ENCODE assay signal across 21 cellular contexts in genomic region chr14:99159341-99160340, GRCh38.
DNase-seq lines count a peak whose midpoint lies in the region; ATAC-seq, FAIRE-seq and TF ChIP-seq lines count a peak whose summit lies in the region.
"Had no signal": no experiment of that assay in that cellular context is flagged by ENCODE, and none has a peak within 500 bp of the region (broad histone marks: within the 10 kb centered on the region; RNA-seq: fewer than 3 reads in every experiment).

No MANE protein-coding gene starts in this region.

- H3K27me3 ChIP-seq in neuronal stem cell (ENCODE audit: control insufficient read depth in 3 of 3, insufficient read depth in 3 of 3, low read depth in 1 of 3, low read length in 3 of 3) = no peaks in the 10 kb centered on the region
- H3K27me3 ChIP-seq: BE2C had no signal

- H3K4ac ChIP-seq in neuronal stem cell (ENCODE audit: low read length) = no peak overlapping the region

- no peak overlapping the region for H2AK5ac ChIP-seq in neuronal stem cell (ENCODE audit: low read depth, low read length)

- no peaks in the 10 kb centered on the region for H3K27me3 Mint-ChIP-seq in activated CD4-positive, alpha-beta memory T cell treated with anti-CD3 and anti-CD28 coated beads, Interleukin-2, amount 10 ng/mL, durations not matched to agents 7 days and 5 days
- H3K27me3 Mint-ChIP-seq in activated CD4-positive, alpha-beta memory T cell treated with anti-CD3 and anti-CD28 coated beads for 36 hours = no peaks in the 10 kb centered on the region
- no peaks in the 10 kb centered on the region for H3K27me3 Mint-ChIP-seq in stimulated activated naive CD8-positive, alpha-beta T cell treated with anti-CD3 and anti-CD28 coated beads, Interleukin-15, amount 100 ng/mL, for 72 hours
- H3K27me3 Mint-ChIP-seq: CD4-positive, alpha-beta T cell had no signal

- no peak overlapping the region for H3K27ac ChIP-seq in neuronal stem cell (replicated peaks; ENCODE audit: low read length)
- H3K27ac ChIP-seq: 22Rv1 had no signal

- no peak overlapping the region for H2BK12ac ChIP-seq in neuronal stem cell (ENCODE audit: low read length)

- H3K4me3 ChIP-seq in neuronal stem cell (ENCODE audit: low read length in 2 of 2) = no peak overlapping the region

- no peak overlapping the region for H4K8ac ChIP-seq in neuronal stem cell (ENCODE audit: low read depth, low read length)

- peak overlapping the region; percentile 83 for H3K14ac ChIP-seq in neuronal stem cell (ENCODE audit: low read length)

- H3K36me3 ChIP-seq in neuronal stem cell (replicated peaks in 1 of 2; ENCODE audit: control insufficient read depth in 2 of 2, insufficient read depth in 2 of 2, low read length in 2 of 2) = no peaks in the 10 kb centered on the region
- H3K36me3 ChIP-seq: BE2C had no signal

- no peak overlapping the region for H3K27ac Mint-ChIP-seq in activated CD4-positive, alpha-beta memory T cell treated with anti-CD3 and anti-CD28 coated beads, Interleukin-2, amount 10 ng/mL, durations not matched to agents 7 days and 5 days
- no peak overlapping the region for H3K27ac Mint-ChIP-seq in activated CD4-positive, alpha-beta memory T cell treated with anti-CD3 and anti-CD28 coated beads for 36 hours
- H3K27ac Mint-ChIP-seq in stimulated activated naive CD8-positive, alpha-beta T cell treated with anti-CD3 and anti-CD28 coated beads, Interleukin-15, amount 100 ng/mL, for 72 hours = peak overlapping the region; percentile 45 to 81
- H3K27ac Mint-ChIP-seq: CD4-positive, alpha-beta T cell had no signal

- peak overlapping the region; percentile 67 for H3K18ac ChIP-seq in neuronal stem cell (ENCODE audit: low read length)

- peak; percentile 13 for DNase-seq in activated CD4-positive, alpha-beta memory T cell treated with anti-CD3 and anti-CD28 coated beads, Interleukin-2, amount 10 ng/mL, durations not matched to agents 7 days and 5 days
- no peak for DNase-seq in activated CD4-positive, alpha-beta memory T cell treated with anti-CD3 and anti-CD28 coated beads for 36 hours
- DNase-seq in stimulated activated naive CD8-positive, alpha-beta T cell treated with anti-CD3 and anti-CD28 coated beads, Interleukin-15, amount 100 ng/mL, for 72 hours = no peak
- DNase-seq in stimulated activated naive CD8-positive, alpha-beta T cell treated with anti-CD3 and anti-CD28 coated beads, Interleukin-15, Interleukin-2, amounts not matched to agents 100 U/mL and 50 U/mL, for 24 hours = no peak
- no peak for DNase-seq in neuronal stem cell (ENCODE audit: low spot score)
- DNase-seq in dedifferentiated amniotic fluid mesenchymal stem cell (ENCODE audit: extremely low spot score) = no peak
- DNase-seq in H54 (ENCODE audit: insufficient read length, low spot score) = no peak
- DNase-seq in activated CD4-positive, alpha-beta T cell treated with anti-CD3 and anti-CD28 coated beads, Interleukin-2, amount 50 U/mL, for 1 hour = no peak
- DNase-seq: BE2C; CD4-positive, alpha-beta T cell; EL; KG1; NCI-H1048; NCI-H1436 treated with DMSO at 0.1 percent for 48 hours; NCI-H2029 treated with DMSO at 0.1 percent for 48 hours; NCI-H2171 treated with DMSO at 0.1 percent for 48 hours; NCI-H748 treated with DMSO at 0.1 percent for 48 hours; RPMI8226 had no signal

- peaks cover 7% of the 10 kb centered on the region for H3K4me1 Mint-ChIP-seq in activated CD4-positive, alpha-beta memory T cell treated with anti-CD3 and anti-CD28 coated beads, Interleukin-2, amount 10 ng/mL, durations not matched to agents 7 days and 5 days
- H3K4me1 Mint-ChIP-seq in activated CD4-positive, alpha-beta memory T cell treated with anti-CD3 and anti-CD28 coated beads for 36 hours (ENCODE audit: low read depth) = peaks cover 4% of the 10 kb centered on the region
- H3K4me1 Mint-ChIP-seq in stimulated activated naive CD8-positive, alpha-beta T cell treated with anti-CD3 and anti-CD28 coated beads, Interleukin-15, amount 100 ng/mL, for 72 hours = peaks cover 24% of the 10 kb centered on the region

- peaks cover 0 to 1% of the 10 kb centered on the region in 2 donors for H3K9me3 ChIP-seq in neuronal stem cell (replicated peaks in 1 of 2; ENCODE audit: control insufficient read depth in 2 of 2, insufficient read depth in 1 of 2, low read depth in 1 of 2, low read length in 2 of 2)
- H3K9me3 ChIP-seq: BE2C had no signal

- H2BK120ac ChIP-seq in neuronal stem cell (ENCODE audit: low read depth, low read length) = no peak overlapping the region

- H3K23ac ChIP-seq in neuronal stem cell (ENCODE audit: low read depth, low read length, poor library complexity) = peak overlapping the region; percentile 57

- ATAC-seq in stimulated activated naive CD8-positive, alpha-beta T cell treated with anti-CD3 and anti-CD28 coated beads, Interleukin-15, amount 100 ng/mL, for 72 hours = no peak
- no peak for ATAC-seq in stimulated activated naive CD8-positive, alpha-beta T cell treated with anti-CD3 and anti-CD28 coated beads, Interleukin-15, Interleukin-2, amounts not matched to agents 100 U/mL and 50 U/mL, for 24 hours
- ATAC-seq: HCT116, HepG2 had no signal

- intact Hi-C loops in activated CD4-positive, alpha-beta memory T cell treated with anti-CD3 and anti-CD28 coated beads for 36 hours (cut with micrococcal nuclease) = no loop called here

- H4K91ac ChIP-seq in neuronal stem cell (ENCODE audit: low read depth, low read length, poor library complexity) = no peak overlapping the region

- POLR2A ChIA-PET in activated CD4-positive, alpha-beta memory T cell treated with anti-CD3 and anti-CD28 coated beads, Interleukin-2, amount 10 ng/mL, durations not matched to agents 7 days and 5 days (lab: Charles Lee) = interaction anchor here (0.6 kb wide), 1 partner anchor 288 kb away, joined by 3 read pairs; no protein-coding TSS in a partner anchor
- POLR2A ChIA-PET in activated CD4-positive, alpha-beta memory T cell treated with anti-CD3 and anti-CD28 coated beads for 36 hours (lab: Charles Lee) = no interaction called here

- H3K36me3 Mint-ChIP-seq in activated CD4-positive, alpha-beta memory T cell treated with anti-CD3 and anti-CD28 coated beads, Interleukin-2, amount 10 ng/mL, durations not matched to agents 7 days and 5 days (ENCODE audit: low read depth) = peaks cover 3% of the 10 kb centered on the region
- H3K36me3 Mint-ChIP-seq in activated CD4-positive, alpha-beta memory T cell treated with anti-CD3 and anti-CD28 coated beads for 36 hours = peaks cover 7% of the 10 kb centered on the region

- no peak for TF ChIP-seq POLR2A in H54 (IDR thresholded peaks at IDR 0.05; ENCODE audit: low read depth, low read length)

- H3K4me3 Mint-ChIP-seq in activated CD4-positive, alpha-beta memory T cell treated with anti-CD3 and anti-CD28 coated beads, Interleukin-2, amount 10 ng/mL, durations not matched to agents 7 days and 5 days = no peak overlapping the region
- H3K4me3 Mint-ChIP-seq in activated CD4-positive, alpha-beta memory T cell treated with anti-CD3 and anti-CD28 coated beads for 36 hours = no peak overlapping the region
- H3K4me3 Mint-ChIP-seq in stimulated activated naive CD8-positive, alpha-beta T cell treated with anti-CD3 and anti-CD28 coated beads, Interleukin-15, amount 100 ng/mL, for 72 hours = no peak overlapping the region
- H3K4me3 Mint-ChIP-seq: CD4-positive, alpha-beta T cell had no signal

- WGBS in neuronal stem cell (ENCODE audit: extremely low coverage in 2 of 2, insufficient read length in 2 of 2, insufficient replicate concordance in 1 of 2), 2 donors = no CpG with 5 or more reads among the region's 22 CpGs

- H3K9ac ChIP-seq in neuronal stem cell (ENCODE audit: low read depth, low read length, poor library complexity) = no peak overlapping the region

- no peak overlapping the region for H3K4me2 ChIP-seq in neuronal stem cell (ENCODE audit: insufficient read depth, low read length, poor library complexity, severe bottlenecking)

- H2AFZ ChIP-seq in neuronal stem cell (ENCODE audit: low read length) = no peak overlapping the region

- peak overlapping the region; percentile 55 for H2BK5ac ChIP-seq in neuronal stem cell (ENCODE audit: low read length)

- peak overlapping the region; percentile 17 for H2BK15ac ChIP-seq in neuronal stem cell (ENCODE audit: low read length)

- no peak for FAIRE-seq in H54 (lab: Jason Lieb, UNC)
- FAIRE-seq: HepG2 had no signal

- no peaks in the 10 kb centered on the region for H3K79me1 ChIP-seq in neuronal stem cell (ENCODE audit: low read depth, low read length)

- CTCF ChIA-PET in activated CD4-positive, alpha-beta memory T cell treated with anti-CD3 and anti-CD28 coated beads, Interleukin-2, amount 10 ng/mL, durations not matched to agents 7 days and 5 days (lab: Charles Lee) = interaction anchor here (0.6 kb wide), 1 partner anchor 64 kb away, joined by 6 read pairs; no protein-coding TSS in a partner anchor
- CTCF ChIA-PET in activated CD4-positive, alpha-beta memory T cell treated with anti-CD3 and anti-CD28 coated beads for 36 hours (lab: Charles Lee) = no interaction called here

- H3K9me3 Mint-ChIP-seq in activated CD4-positive, alpha-beta memory T cell treated with anti-CD3 and anti-CD28 coated beads, Interleukin-2, amount 10 ng/mL, durations not matched to agents 7 days and 5 days = peaks cover 9% of the 10 kb centered on the region
- H3K9me3 Mint-ChIP-seq in activated CD4-positive, alpha-beta memory T cell treated with anti-CD3 and anti-CD28 coated beads for 36 hours = peaks cover 19% of the 10 kb centered on the region
- peaks cover 12 to 14% of the 10 kb centered on the region in 2 donors for H3K9me3 Mint-ChIP-seq in stimulated activated naive CD8-positive, alpha-beta T cell treated with anti-CD3 and anti-CD28 coated beads, Interleukin-15, amount 100 ng/mL, for 72 hours

- H3K4me1 ChIP-seq in neuronal stem cell (ENCODE audit: control insufficient read depth in 2 of 2, insufficient read depth in 1 of 2, low read depth in 1 of 2, low read length in 2 of 2) = peaks cover 0 to 2% of the 10 kb centered on the region in 2 donors
- H3K4me1 ChIP-seq: BE2C had no signal

Comparison
In these comparisons a context has a peak if more than half of its experiments do, and no peak if none do; other contexts are left out.
1. H3K27ac Mint-ChIP-seq: peak in stimulated activated naive CD8-positive, alpha-beta T cell treated with anti-CD3 and anti-CD28 coated beads, Interleukin-15, amount 100 ng/mL, for 72 hours (2 of 2); none in activated CD4-positive, alpha-beta memory T cell treated with anti-CD3 and anti-CD28 coated beads, Interleukin-2, amount 10 ng/mL, durations not matched to agents 7 days and 5 days (single experiment) and activated CD4-positive, alpha-beta memory T cell treated with anti-CD3 and anti-CD28 coated beads for 36 hours (single experiment).